Comparison of ENCODE assay signal across 27 cellular contexts in the genomic region with DNA sequence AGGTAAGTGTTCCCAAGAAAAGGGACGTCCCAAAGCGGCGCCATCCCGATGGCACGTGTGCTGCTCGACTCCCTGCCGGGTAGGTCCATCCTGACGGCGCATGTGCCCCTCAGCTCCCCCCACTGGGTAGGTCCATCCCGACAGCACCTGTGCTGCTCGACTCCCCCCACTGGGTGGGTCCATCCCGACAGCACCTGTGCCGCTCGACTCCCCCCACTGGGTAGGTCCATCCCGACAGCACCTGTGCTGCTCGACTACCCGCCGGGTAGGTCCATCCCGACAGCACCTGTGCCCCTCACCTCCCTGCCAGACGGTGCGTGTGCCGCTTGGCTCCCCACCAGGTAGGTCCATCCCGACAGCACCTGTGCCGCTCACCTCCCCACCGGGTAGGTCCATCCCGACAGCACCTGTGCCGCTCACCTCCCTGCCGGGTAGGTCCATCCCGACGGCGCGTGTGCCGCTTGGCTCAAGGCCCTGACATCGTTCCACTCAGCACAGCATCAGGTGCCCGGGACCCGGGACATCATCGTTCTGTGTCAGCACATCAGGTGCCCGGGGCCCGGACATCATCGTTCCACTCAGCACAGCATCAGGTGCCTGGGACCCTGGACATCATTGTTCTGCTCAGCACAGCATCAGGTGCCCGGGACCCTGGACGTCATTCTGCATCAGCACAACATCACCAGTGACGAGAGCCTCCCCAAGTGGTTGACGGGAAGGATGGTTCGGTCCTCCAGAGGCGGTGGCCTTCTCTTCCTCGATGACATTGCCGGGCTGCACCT.
"Had no signal": no experiment of that assay in that cellular context is flagged by ENCODE, and none has a peak within 500 bp of the region (broad histone marks: within the 10 kb centered on the region; RNA-seq: fewer than 3 reads in every experiment).

No MANE protein-coding gene starts in this region.

- H3K36me3 ChIP-seq: neural progenitor cell had no signal

- H3K9me3 ChIP-seq: thoracic aorta had no signal

- FAIRE-seq: endothelial cell of umbilical vein had no signal

- H3K27me3 ChIP-seq: hepatocyte, neural progenitor cell, upper lobe of left lung had no signal

- DNase-seq: activated CD4-positive, alpha-beta memory T cell treated with anti-CD3 and anti-CD28 coated beads for 36 hours; activated CD4-positive, alpha-beta T cell treated with anti-CD3 and anti-CD28 coated beads for 4 hours; activated CD4-positive, CD25-positive, alpha-beta regulatory T cell; activated effector memory CD4-positive, alpha-beta T cell treated with Interleukin-2 at 50 U/mL for 16 hours; activated naive CD4-positive, alpha-beta T cell treated with anti-CD3 and anti-CD28 coated beads, Interleukin-2, amount 10 ng/mL, durations not matched to agents 7 days and 5 days; activated T-cell treated with anti-CD3 and anti-CD28 coated beads, Interleukin-2, amount 50 U/mL, for 72 hours; amygdala; cerebellar nuclear complex; cortex of kidney; effector CD4-positive, alpha-beta T cell; foreskin melanocyte; glutamatergic neuron; immature natural killer cell; naive thymus-derived CD4-positive, alpha-beta T cell; psoas muscle; stimulated activated CD4-positive, alpha-beta T cell treated with anti-CD3 and anti-CD28 coated beads, Interleukin-2, amount 100 ng/mL, for 24 hours; T1000; upper lobe of left lung had no signal

- ATAC-seq: activated T-cell treated with anti-CD3 and anti-CD28 coated beads, Interleukin-2, amount 50 U/mL, for 72 hours; esophagus mucosa; left lobe of liver; naive thymus-derived CD4-positive, alpha-beta T cell; stimulated activated effector memory CD8-positive, alpha-beta T cell treated with anti-CD3 and anti-CD28 coated beads, Interleukin-12 subunit alpha, Interleukin-12 subunit beta, amount 100 ng/mL, for 72 hours had no signal

- H3K4me3 ChIP-seq: hepatocyte, lung, neural progenitor cell, psoas muscle, skin epidermis, thoracic aorta, upper lobe of left lung had no signal

- H3K4me1 ChIP-seq: neural progenitor cell, psoas muscle had no signal

- H3K27ac ChIP-seq: hepatocyte, neural progenitor cell, psoas muscle, skin epidermis, thoracic aorta, upper lobe of left lung had no signal
